1 cellular context compared by ENCODE assay signal in the genomic region with DNA sequence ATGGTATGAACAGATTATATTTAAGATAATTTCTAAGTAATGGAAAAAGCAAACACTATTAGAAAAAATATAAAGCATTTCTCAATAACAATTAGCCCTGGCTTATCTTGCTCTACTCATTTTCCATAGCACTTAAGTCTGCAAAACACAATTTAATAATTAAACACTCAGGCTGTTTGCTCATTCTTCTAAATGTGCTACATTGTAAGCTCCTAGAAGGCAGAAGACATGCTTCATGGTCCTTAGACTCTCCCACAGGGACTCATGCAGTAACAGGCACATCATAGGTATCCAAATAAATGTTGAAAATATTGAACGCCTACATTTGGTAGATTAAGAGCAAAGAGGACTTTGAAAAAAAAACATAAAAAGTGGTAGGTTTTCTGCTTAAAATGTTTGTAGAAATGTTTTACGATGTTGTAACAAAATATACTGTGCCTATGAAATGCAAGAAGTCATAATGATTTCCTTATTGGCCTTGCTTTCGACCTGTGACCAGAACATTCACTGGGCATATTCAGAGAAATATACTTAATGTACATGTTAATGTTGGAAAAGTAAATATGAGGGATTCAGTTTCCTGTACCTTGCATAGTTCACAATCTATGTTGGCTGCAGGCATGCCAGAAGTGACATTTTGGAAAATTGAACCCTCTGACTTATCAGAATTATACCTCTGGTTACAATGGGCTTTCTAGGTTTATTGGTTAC.
TF ChIP-seq lines count a peak whose summit lies in the region.

No MANE protein-coding gene starts in this region.

TF ChIP-seq in K562, 482 proteins besides CTCF, POLR2A, EP300 and RAD21 (continued from another document):
- TF ChIP-seq, protein P1, sequence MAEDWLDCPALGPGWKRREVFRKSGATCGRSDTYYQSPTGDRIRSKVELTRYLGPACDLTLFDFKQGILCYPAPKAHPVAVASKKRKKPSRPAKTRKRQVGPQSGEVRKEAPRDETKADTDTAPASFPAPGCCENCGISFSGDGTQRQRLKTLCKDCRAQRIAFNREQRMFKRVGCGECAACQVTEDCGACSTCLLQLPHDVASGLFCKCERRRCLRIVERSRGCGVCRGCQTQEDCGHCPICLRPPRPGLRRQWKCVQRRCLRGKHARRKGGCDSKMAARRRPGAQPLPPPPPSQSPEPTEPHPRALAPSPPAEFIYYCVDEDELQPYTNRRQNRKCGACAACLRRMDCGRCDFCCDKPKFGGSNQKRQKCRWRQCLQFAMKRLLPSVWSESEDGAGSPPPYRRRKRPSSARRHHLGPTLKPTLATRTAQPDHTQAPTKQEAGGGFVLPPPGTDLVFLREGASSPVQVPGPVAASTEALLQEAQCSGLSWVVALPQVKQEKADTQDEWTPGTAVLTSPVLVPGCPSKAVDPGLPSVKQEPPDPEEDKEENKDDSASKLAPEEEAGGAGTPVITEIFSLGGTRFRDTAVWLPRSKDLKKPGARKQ (CRISPR knock-in tag; IDR thresholded peaks at IDR 0.05), result 0 out of 2 replicates have a peak, but pooled peaks have one; percentile 51
